Comparison of ENCODE assay signal across 28 cellular contexts in genomic region chr10:98087309-98087708, GRCh38.
A peak's percentile ranks its signal among the peaks of the same experiment; 100 is the strongest.
DNase-seq lines count a peak whose midpoint lies in the region; ATAC-seq and TF ChIP-seq lines count a peak whose summit lies in the region.
"Had no signal": no experiment of that assay in that cellular context is flagged by ENCODE, and none has a peak within 500 bp of the region (broad histone marks: within the 10 kb centered on the region; RNA-seq: fewer than 3 reads in every experiment).

No MANE protein-coding gene starts in this region.

- TF ChIP-seq CTCF in NB4 (IDR thresholded peaks at IDR 0.05; ENCODE audit: low read depth, low read length) (no peak), fibroblast of mammary gland (conservative IDR thresholded peaks at IDR 0.05; ENCODE audit: control insufficient read depth, insufficient read depth, low read depth, low read length) (no peak)

- H3K4me3 ChIP-seq in NB4 (ENCODE audit: low read depth, low read length) (no peak overlapping the region), fibroblast of mammary gland (ENCODE audit: control insufficient read depth, low read depth, low read length) (no peak overlapping the region)
- H3K4me3 ChIP-seq: hepatocyte, left lung, MG63, testis, uterus had no signal

- no peak for TF ChIP-seq POLR2A in NB4 (IDR thresholded peaks at IDR 0.05; ENCODE audit: extremely low read depth, insufficient read length)

- H3K27me3 Mint-ChIP-seq in stimulated activated memory B cell treated with anti-CD40 and anti-IgM and Interleukin-4, amounts not matched to agents 10 μg/mL and 1 μg/mL and 100 μg/mL, for 72 hours: peaks cover 38% of the 10 kb centered on the region

- H3K36me3 Mint-ChIP-seq in stimulated activated memory B cell treated with anti-CD40 and anti-IgM and Interleukin-4, amounts not matched to agents 10 μg/mL and 1 μg/mL and 100 μg/mL, for 72 hours: no peaks in the 10 kb centered on the region
- H3K36me3 Mint-ChIP-seq: immature natural killer cell; natural killer cell treated with Interleukin-12 subunit alpha and Interleukin-12 subunit beta and Interleukin-15 and Interleukin-18, amount 100 ng/mL, for 72 hours had no signal

- H3K9me3 Mint-ChIP-seq in stimulated activated memory B cell treated with anti-CD40 and anti-IgM and Interleukin-4, amounts not matched to agents 10 μg/mL and 1 μg/mL and 100 μg/mL, for 72 hours: no peaks in the 10 kb centered on the region
- H3K9me3 Mint-ChIP-seq: activated CD8-positive, alpha-beta T cell treated with anti-CD3 and anti-CD28 coated beads for 36 hours; immature natural killer cell; natural killer cell treated with Interleukin-12 subunit alpha and Interleukin-12 subunit beta and Interleukin-15 and Interleukin-18, amount 100 ng/mL, for 72 hours had no signal

- H3K27ac Mint-ChIP-seq in stimulated activated memory B cell treated with anti-CD40 and anti-IgM and Interleukin-4, amounts not matched to agents 10 μg/mL and 1 μg/mL and 100 μg/mL, for 72 hours: no peak overlapping the region
- H3K27ac Mint-ChIP-seq: activated CD8-positive, alpha-beta T cell treated with anti-CD3 and anti-CD28 coated beads for 36 hours; B cell; immature natural killer cell; natural killer cell treated with Interleukin-12 subunit alpha and Interleukin-12 subunit beta and Interleukin-15 and Interleukin-18, amount 100 ng/mL, for 72 hours had no signal

- no peak for ATAC-seq in stimulated activated memory B cell treated with anti-CD40 and anti-IgM and Interleukin-4, amounts not matched to agents 10 μg/mL and 1 μg/mL and 100 μg/mL, for 72 hours
- ATAC-seq: activated CD8-positive, alpha-beta T cell treated with anti-CD3 and anti-CD28 coated beads for 36 hours; left lung; natural killer cell treated with Interleukin-12 subunit alpha and Interleukin-12 subunit beta and Interleukin-15 and Interleukin-18, amount 100 ng/mL, for 72 hours; Panc1 had no signal

- DNase-seq in NCI-H2107 (lab: John Stamatoyannopoulos, UW): peak; percentile 2
- no peak for DNase-seq in NCI-H2107 treated with DMSO at 0.1 percent for 48 hours (lab: John Stamatoyannopoulos, UW; ENCODE audit: unreplicated experiment)
- DNase-seq in DMS153 (lab: John Stamatoyannopoulos, UW): peak; percentile 42
- DNase-seq in NB4 (ENCODE audit: low read depth): peak; percentile 48
- DNase-seq in fibroblast of mammary gland (ENCODE audit: low read depth): peak; percentile 6
- DNase-seq in OCI-M2 (lab: John Stamatoyannopoulos, UW; ENCODE audit: unreplicated experiment): no peak
- no peak for DNase-seq in activated T-cell treated with anti-CD3 and anti-CD28 coated beads, Interleukin-2, amount 50 U/mL, for 1 hour
- DNase-seq: activated CD4-positive, alpha-beta T cell treated with anti-CD3 and anti-CD28 coated beads for 1 hour; activated CD8-positive, alpha-beta T cell treated with anti-CD3 and anti-CD28 coated beads for 36 hours; activated gamma-delta T cell; COR-L47; HCEC 1CT; immature natural killer cell; left lung; MG63; NCI-H1694; NK-92 treated with Interleukin-12 subunit alpha and Interleukin-12 subunit beta, amount 100 ng/mL, for 24 hours; retina; stimulated activated CD4-positive, alpha-beta T cell treated with anti-CD3 and anti-CD28 coated beads, Interleukin-12 subunit alpha, Interleukin-12 subunit beta, amount 100 ng/mL, for 4 hours; stimulated activated CD4-positive, alpha-beta T cell treated with anti-CD3 and anti-CD28 coated beads, Interleukin-4, amount 100 ng/mL, for 24 hours; stimulated activated naive CD4-positive, alpha-beta T cell; testis; uterus had no signal

- no peaks in the 10 kb centered on the region for H3K4me1 Mint-ChIP-seq in stimulated activated memory B cell treated with anti-CD40 and anti-IgM and Interleukin-4, amounts not matched to agents 10 μg/mL and 1 μg/mL and 100 μg/mL, for 72 hours
- H3K4me1 Mint-ChIP-seq: B cell, immature natural killer cell had no signal

- H3K4me3 Mint-ChIP-seq in stimulated activated memory B cell treated with anti-CD40 and anti-IgM and Interleukin-4, amounts not matched to agents 10 μg/mL and 1 μg/mL and 100 μg/mL, for 72 hours: no peak overlapping the region
- H3K4me3 Mint-ChIP-seq: activated CD8-positive, alpha-beta T cell treated with anti-CD3 and anti-CD28 coated beads for 36 hours; B cell; immature natural killer cell; natural killer cell treated with Interleukin-12 subunit alpha and Interleukin-12 subunit beta and Interleukin-15 and Interleukin-18, amount 100 ng/mL, for 72 hours had no signal

Comparison
In these comparisons a context has a peak if more than half of its experiments do, and no peak if none do; other contexts are left out.
1. DNase-seq: peak in NCI-H2107 (single experiment), DMS153 (single experiment), NB4 (single experiment) and fibroblast of mammary gland (single experiment); none in NCI-H2107 treated with DMSO at 0.1 percent for 48 hours (single experiment), OCI-M2 (single experiment) and activated T-cell treated with anti-CD3 and anti-CD28 coated beads, Interleukin-2, amount 50 U/mL, for 1 hour (single experiment).